8 cellular contexts compared by ENCODE assay signal in the genomic region with DNA sequence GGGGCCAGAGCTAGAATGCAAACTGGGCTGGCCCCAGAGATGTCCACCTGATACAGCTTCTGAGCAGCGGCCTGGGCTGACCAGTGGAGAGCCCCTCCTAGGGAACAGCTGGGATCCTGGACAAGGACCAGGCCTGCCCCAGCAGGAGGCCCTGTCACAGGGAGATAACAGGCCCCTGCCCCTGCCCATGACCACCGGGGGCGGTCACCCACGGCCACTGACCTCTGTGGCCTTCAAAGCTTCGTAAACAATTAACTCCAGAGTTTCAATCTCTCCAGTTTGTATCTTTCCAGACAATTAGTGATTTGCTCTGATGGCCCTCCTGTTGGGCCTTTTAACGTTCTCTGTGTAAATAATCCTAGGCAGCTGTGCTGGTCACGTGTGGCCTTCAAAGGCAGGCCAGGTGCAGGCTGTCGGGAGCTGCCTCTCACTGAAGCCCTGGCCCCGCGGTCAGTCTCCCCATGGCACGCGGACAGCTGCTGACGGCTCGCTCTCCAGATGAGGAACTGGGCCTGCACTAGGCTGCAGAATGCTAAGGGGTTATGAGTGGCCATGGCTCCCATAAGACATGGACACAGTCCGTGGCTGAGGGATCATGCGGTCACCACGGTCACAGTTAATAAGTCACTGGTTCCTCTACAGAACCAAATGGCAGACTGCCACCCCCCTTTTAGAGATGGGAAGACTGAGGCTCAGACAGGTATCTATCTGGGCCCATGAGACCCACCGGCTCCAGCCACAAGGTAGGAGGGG. TPM values are rescaled to one million over a fixed set of nuclear protein-coding genes. Genes with fewer than 3 reads are reported as not detected.
A peak's percentile ranks its signal among the peaks of the same experiment; 100 is the strongest.
DNase-seq lines count a peak whose midpoint lies in the region; ATAC-seq and TF ChIP-seq lines count a peak whose summit lies in the region.

No MANE protein-coding gene starts in this region.

- CTCF ChIA-PET in HEK293 (lab: Yijun Ruan, JAX) = interaction anchor here (0.5 to 1.4 kb wide), 4 partner anchors 8 to 1405 kb away, joined by 3 to 4 read pairs (median 3); no protein-coding TSS in a partner anchor

- H3K36me3 ChIP-seq in HEK293 (ENCODE audit: control insufficient read depth in 2 of 2, insufficient read depth in 1 of 2, low read length in 2 of 2) (peaks cover 0 to 33% of the 10 kb centered on the region in 2 experiments; a peak in 1 of 3 replicates), prostate gland (no peaks in the 10 kb centered on the region)

- no peaks in the 10 kb centered on the region for H3K27me3 ChIP-seq in prostate gland (replicated peaks; ENCODE audit: insufficient read depth)

- intact Hi-C loops in head of caudate nucleus (cut with DNase I) = loop anchor here (5.0 to 10.0 kb wide), 3 partner anchors 75 to 1565 kb away; no protein-coding TSS in a partner anchor
- intact Hi-C loops in prostate gland (cut with DNase I) = loop anchor here (10.0 kb wide), 2 partner anchors 75 to 135 kb away; no protein-coding TSS in a partner anchor

- peak; percentile 91 for DNase-seq in NCI-H774 (lab: John Stamatoyannopoulos, UW)
- peak in 31 of 42 donors; percentile 13 to 77 (median 53) for DNase-seq in head of caudate nucleus
- no peak for DNase-seq in prostate gland (ENCODE audit: low spot score)

- H3K4me1 ChIP-seq in HEK293 (ENCODE audit: control insufficient read depth, insufficient read depth, low read length) = peaks cover 27% of the 10 kb centered on the region
- H3K4me1 ChIP-seq in prostate gland (replicated peaks) = peaks cover 28% of the 10 kb centered on the region

- ATAC-seq in GM18517 (IDR thresholded peaks at IDR 0.05; ENCODE audit: unreplicated experiment) (no peak), GM21360 (IDR thresholded peaks at IDR 0.05; ENCODE audit: unreplicated experiment) (no peak), HG02870 (IDR thresholded peaks at IDR 0.05; ENCODE audit: unreplicated experiment) (no peak), GM21423 (IDR thresholded peaks at IDR 0.05; ENCODE audit: unreplicated experiment) (no peak)

- no peak overlapping the region for H3K27ac ChIP-seq in HEK293 (ENCODE audit: extremely low read depth, low read depth, low read length)
- peak overlapping the region; percentile 37 to 52 for H3K27ac ChIP-seq in prostate gland

- TF ChIP-seq CTCF in HEK293 (tag by site-specific recombination; IDR thresholded peaks at IDR 0.05) (no peak), prostate gland (IDR thresholded peaks at IDR 0.05) (no peak)

- POLR2A ChIA-PET in HEK293 (lab: Yijun Ruan, JAX) = no interaction called here

- H3K4me3 ChIP-seq in HEK293 (ENCODE audit: low read depth, low read length) (no peak overlapping the region), prostate gland (no peak overlapping the region)

- H3K9me3 ChIP-seq in HEK293 (ENCODE audit: control insufficient read depth, insufficient read depth, low read depth, low read length) (no peaks in the 10 kb centered on the region), prostate gland (no peaks in the 10 kb centered on the region)

- no peak for TF ChIP-seq POLR2A in prostate gland (IDR thresholded peaks at IDR 0.05)

- 28% methylated on average over 18 of the region's 18 CpGs for WGBS in prostate gland

TF ChIP-seq in HEK293, 187 proteins besides CTCF, POLR2A, EP300 and RAD21:
- no peak for TF ChIP-seq SETDB1 (IDR thresholded peaks at IDR 0.05; ENCODE audit: insufficient read length, low read length)
- no peak for TF ChIP-seq ZBTB17 (tag by site-specific recombination; IDR thresholded peaks at IDR 0.05)
- TF ChIP-seq GLIS1 (tag by site-specific recombination; IDR thresholded peaks at IDR 0.05) = peak; percentile 52
- TF ChIP-seq ZNF701 (tag by site-specific recombination; IDR thresholded peaks at IDR 0.05) = no peak
- TF ChIP-seq ZIC2 (tag by site-specific recombination; IDR thresholded peaks at IDR 0.05) = peak; percentile 65

RNA-seq across cellular contexts. Expression of gene HS6ST1, which starts 9.2 kb away (rescaled TPM):
- total RNA-seq in prostate gland = 100 to 1,000 TPM in 1 of 2 donors, 10 to 100 TPM in 1; 69.0 to 233 TPM
